16 cellular contexts compared by ENCODE assay signal in genomic region chr10:86753056-86753455, GRCh38. TPM values are rescaled to one million over a fixed set of nuclear protein-coding genes. Genes with fewer than 3 reads are reported as not detected.
DNase-seq lines count a peak whose midpoint lies in the region; ATAC-seq, FAIRE-seq and TF ChIP-seq lines count a peak whose summit lies in the region.
"Had no signal": no experiment of that assay in that cellular context is flagged by ENCODE, and none has a peak within 500 bp of the region (broad histone marks: within the 10 kb centered on the region; RNA-seq: fewer than 3 reads in every experiment).

No MANE protein-coding gene starts in this region.

- no peaks in the 10 kb centered on the region for H3K9me3 ChIP-seq in SK-N-SH
- no peaks in the 10 kb centered on the region for H3K9me3 ChIP-seq in HEK293 (ENCODE audit: control insufficient read depth, insufficient read depth, low read depth, low read length)
- no peaks in the 10 kb centered on the region for H3K9me3 ChIP-seq in GM12878 (replicated peaks; ENCODE audit: control insufficient read depth, insufficient read depth, low read length)
- no peaks in the 10 kb centered on the region for H3K9me3 ChIP-seq in gastrocnemius medialis
- H3K9me3 ChIP-seq: left lung, MG63 had no signal

- no TSS peak for BruUV-seq in GM12878 (replicated peaks; lab: Mats Ljungman, UMichigan)

- H3K79me2 ChIP-seq in SK-N-SH (ENCODE audit: insufficient read depth) (peaks cover 67% of the 10 kb centered on the region), GM12878 (ENCODE audit: control insufficient read depth, insufficient read depth, low read length) (peaks cover 19% of the 10 kb centered on the region)

- SMC1A ChIA-PET in GM12878 (lab: Charles Lee; ENCODE audit: uncharacterized antibody, unreplicated experiment), result interaction anchor here (0.8 to 2.5 kb wide), 9 partner anchors 9 to 152 kb away, joined by 3 to 6 read pairs (median 4); no protein-coding TSS in a partner anchor

- H4K20me1 ChIP-seq in SK-N-SH (ENCODE audit: insufficient read depth) (peaks cover 3% of the 10 kb centered on the region; the same call in 1 of the 2 replicates), GM12878 (ENCODE audit: control insufficient read depth, insufficient read depth) (no peaks in the 10 kb centered on the region)

- WGBS in SK-N-SH (ENCODE audit: low lambda C conversion rate), result 91% methylated on average over 2 of the region's 2 CpGs
- 57% methylated on average over 2 of the region's 2 CpGs for WGBS in GM12878 (ENCODE audit: insufficient coverage, insufficient replicate concordance, low lambda C conversion rate, missing lambda C conversion rate)

- in situ Hi-C loops in GM12878 (cut with MboI) (no loop called here), gastrocnemius medialis (cut with MboI; ENCODE audit: low sequenced_read_pairs in 4 of 4) (no loop called here)

- POLR2A ChIA-PET in SK-N-SH (lab: Yijun Ruan, JAX), result no interaction called here
- POLR2A ChIA-PET in HEK293 (lab: Yijun Ruan, JAX), result interaction anchor here (0.6 kb wide), 1 partner anchor 32 kb away, joined by 3 read pairs; no protein-coding TSS in a partner anchor
- POLR2A ChIA-PET in GM12878 (lab: Charles Lee), result interaction anchor here (0.6 to 1.2 kb wide), 4 partner anchors 17 to 83 kb away, joined by 3 to 6 read pairs (median 4); no protein-coding TSS in a partner anchor

- no peak for TF ChIP-seq CTCF in SK-N-SH (IDR thresholded peaks at IDR 0.05)
- no peak for TF ChIP-seq CTCF in HEK293 (tag by site-specific recombination; IDR thresholded peaks at IDR 0.05)
- TF ChIP-seq CTCF in GM12878 (IDR thresholded peaks at IDR 0.05 in 2 of 3, conservative IDR thresholded peaks at IDR 0.05 in 1 of 3; ENCODE audit: control insufficient read depth in 2 of 3, extremely low read depth in 1 of 3, insufficient read depth in 1 of 3, low read depth in 3 of 3, low read length in 3 of 3), result no peak
- no peak for TF ChIP-seq CTCF in gastrocnemius medialis (IDR thresholded peaks at IDR 0.05 in 4 of 5, conservative IDR thresholded peaks at IDR 0.05 in 1 of 5)

- CTCF ChIA-PET in SK-N-SH (lab: Yijun Ruan, JAX), result interaction anchor here (0.6 to 0.9 kb wide), 3 partner anchors 32 to 353 kb away, joined by 3 to 4 read pairs (median 3); no protein-coding TSS in a partner anchor
- CTCF ChIA-PET in HEK293 (lab: Yijun Ruan, JAX), result interaction anchor here (0.6 to 1.9 kb wide), 4 partner anchors 65 to 160 kb away, joined by 3 to 5 read pairs (median 4); no protein-coding TSS in a partner anchor
- CTCF ChIA-PET in GM12878 (lab: Yijun Ruan, JAX), result interaction anchor here (0.6 to 1.4 kb wide), 5 partner anchors 11 to 147 kb away, joined by 3 to 6 read pairs (median 3); no protein-coding TSS in a partner anchor

- peak; percentile 88 for FAIRE-seq in GM12878 (lab: Jason Lieb, UNC)

- DNase-seq in SK-N-SH (no peak), GM12878 (ENCODE audit: low read depth, low spot score) (no peak), gastrocnemius medialis (no peak), HK-2 (ENCODE audit: unreplicated experiment) (no peak)
- DNase-seq in activated CD4-positive, alpha-beta T cell treated with anti-CD3 and anti-CD28 coated beads for 4 hours, result no peak
- DNase-seq: CD4-positive, alpha-beta memory T cell; EL; erythroblast; hippocampal formation; MG63; stimulated activated naive CD4-positive, alpha-beta T cell treated with Interleukin-2 at 50 U/mL for 16 hours had no signal

- H3K36me3 ChIP-seq in SK-N-SH (replicated peaks in 1 of 2; ENCODE audit: control insufficient read depth in 1 of 2, insufficient read depth in 2 of 2, low read length in 1 of 2) (peaks cover 0 to 10% of the 10 kb centered on the region in 2 experiments), HEK293 (ENCODE audit: control insufficient read depth in 2 of 2, insufficient read depth in 1 of 2, low read length in 2 of 2) (peaks cover 0 to 4% of the 10 kb centered on the region in 2 experiments; a peak in 1 of 3 replicates), GM12878 (ENCODE audit: control insufficient read depth in 2 of 2, insufficient read depth in 2 of 2, low read length in 1 of 2) (no peaks in the 10 kb centered on the region), gastrocnemius medialis (no peaks in the 10 kb centered on the region)
- H3K36me3 ChIP-seq: left lung had no signal

- TF ChIP-seq POLR2A in GM12878 (IDR thresholded peaks at IDR 0.05; ENCODE audit: low read depth, low read length), result no peak
- no peak for TF ChIP-seq POLR2A in gastrocnemius medialis (IDR thresholded peaks at IDR 0.05)

- ATAC-seq in SK-N-SH treated with all-trans-retinoic acid at 6 μM for 48 hours, result no peak
- ATAC-seq in GM12878, result peak; percentile 28
- ATAC-seq in gastrocnemius medialis, result no peak
- no peak for ATAC-seq in HG03095 (IDR thresholded peaks at IDR 0.05; ENCODE audit: unreplicated experiment)
- ATAC-seq: left lung had no signal

- H2AFZ ChIP-seq in SK-N-SH (ENCODE audit: low read depth) (no peak overlapping the region), GM12878 (ENCODE audit: control insufficient read depth, low read depth, low read length) (no peak overlapping the region)

- intact Hi-C loops in GM12878 (cut with micrococcal nuclease; ENCODE audit: unreplicated experiment), result no loop called here
- intact Hi-C loops in gastrocnemius medialis (cut with DNase I; ENCODE audit: low total_unique reads), result no loop called here

- H3K9me2 ChIP-seq in SK-N-SH, result no peaks in the 10 kb centered on the region

- peaks cover 22% of the 10 kb centered on the region for H3F3A ChIP-seq in SK-N-SH (replicated peaks; ENCODE audit: insufficient read depth)

- TF ChIP-seq EP300 in SK-N-SH (IDR thresholded peaks at IDR 0.05; ENCODE audit: borderline replicate concordance in 1 of 2, low read depth in 1 of 2, low read length in 1 of 2) (no peak), GM12878 (IDR thresholded peaks at IDR 0.05; ENCODE audit: borderline replicate concordance in 1 of 2, control insufficient read depth in 1 of 2, low read depth in 2 of 2, low read length in 2 of 2) (no peak)

- H3K27me3 ChIP-seq in SK-N-SH (ENCODE audit: insufficient read depth) (no peaks in the 10 kb centered on the region), GM12878 (replicated peaks in 1 of 2; ENCODE audit: control insufficient read depth in 2 of 2, insufficient read depth in 2 of 2, low read length in 1 of 2) (no peaks in the 10 kb centered on the region), gastrocnemius medialis (no peaks in the 10 kb centered on the region)
- H3K27me3 ChIP-seq: MG63 had no signal

- RAD21 ChIA-PET in GM12878 (lab: Charles Lee; ENCODE audit: unreplicated experiment), result interaction anchor here (1.3 kb wide), 1 partner anchor 147 kb away, joined by 4 read pairs; no protein-coding TSS in a partner anchor

- H3K9ac ChIP-seq in SK-N-SH (no peak overlapping the region), GM12878 (ENCODE audit: control insufficient read depth, insufficient read depth, low read length) (no peak overlapping the region)

- TF ChIP-seq RAD21 in SK-N-SH (IDR thresholded peaks at IDR 0.05; ENCODE audit: low read length) (no peak), GM12878 (IDR thresholded peaks at IDR 0.05; ENCODE audit: insufficient read depth, low read depth, low read length) (no peak)

- H3K4me2 ChIP-seq in SK-N-SH (0 out of 2 replicates have a peak overlapping the region, but pooled peaks have one; percentile 73), GM12878 (ENCODE audit: control insufficient read depth, insufficient read depth) (peak overlapping the region; percentile 51)

- peak overlapping the region in 1 of 2 experiments; percentile 34; a peak in 1 of 4 replicates for H3K27ac ChIP-seq in SK-N-SH (ENCODE audit: low read depth in 2 of 2, low read length in 1 of 2)
- no peak overlapping the region for H3K27ac ChIP-seq in HEK293 (ENCODE audit: extremely low read depth, low read depth, low read length)
- H3K27ac ChIP-seq in GM12878 (ENCODE audit: control insufficient read depth, insufficient read depth), result peak overlapping the region; percentile 42; the same call in 1 of the 2 replicates
- peak overlapping the region; percentile 95 to 99 (median 98) for H3K27ac ChIP-seq in gastrocnemius medialis
- H3K27ac ChIP-seq: left lung had no signal

- peaks cover 12 to 16% of the 10 kb centered on the region in 2 experiments; a peak in 3 of 4 replicates for H3K4me1 ChIP-seq in SK-N-SH (ENCODE audit: control insufficient read depth in 1 of 2, insufficient read depth in 2 of 2, low read depth in 1 of 2, low read length in 1 of 2)
- no peaks in the 10 kb centered on the region for H3K4me1 ChIP-seq in HEK293 (ENCODE audit: control insufficient read depth, insufficient read depth, low read length)
- H3K4me1 ChIP-seq in GM12878 (ENCODE audit: control insufficient read depth, insufficient read depth, low read length), result peaks cover 19% of the 10 kb centered on the region
- peaks cover 33 to 36% of the 10 kb centered on the region in 2 donors for H3K4me1 ChIP-seq in gastrocnemius medialis

- H3K4me3 ChIP-seq in SK-N-SH (ENCODE audit: low read depth in 2 of 2, low read length in 1 of 2) (no peak overlapping the region), HEK293 (ENCODE audit: low read depth, low read length) (no peak overlapping the region), GM12878 (no peak overlapping the region; the same call in 1 of the 2 replicates), gastrocnemius medialis (no peak overlapping the region)
- H3K4me3 ChIP-seq: left lung, MG63, skin epidermis had no signal

TF ChIP-seq in HEK293, 187 proteins besides CTCF, POLR2A, EP300 and RAD21 (continues in another document):
- no peak for TF ChIP-seq ZNF514 (tag by site-specific recombination; IDR thresholded peaks at IDR 0.05)

TF ChIP-seq in GM12878, 131 proteins besides CTCF, POLR2A, EP300 and RAD21 (continues in another document):
- TF ChIP-seq IKZF1 (conservative IDR thresholded peaks at IDR 0.05), result no peak

RNA-seq across cellular contexts. Expression of gene BMPR1A, which starts 3.4 kb away (rescaled TPM):
- 12.7 and 20.1 TPM in 2 replicates for polyA plus RNA-seq in SK-N-SH (2012; rRNA removed)
- 19.2 and 19.7 TPM in 2 replicates for polyA plus RNA-seq in SK-N-SH (2012; cell fraction: cytosol; rRNA removed)
- 5.9 and 13.3 TPM in 2 replicates for polyA plus RNA-seq in SK-N-SH (2012; cell fraction: nucleus; rRNA removed)
- total RNA-seq in GM12878 (2013; cell fraction: nucleolus; rRNA removed), result 60.5 and 62.3 TPM in 2 replicates
- total RNA-seq in GM12878 (2014; rRNA removed), result 17.0 and 23.3 TPM in 2 replicates
- total RNA-seq in GM12878 (2014; rRNA removed; fragmentation: Illumina TruSeq; extraction: Trizol), result 18.8 and 19.2 TPM in 2 replicates
- 22.7 and 23.6 TPM in 2 replicates for total RNA-seq in GM12878 (2021)
- polyA plus RNA-seq in GM12878 (2011; ENCODE audit: low read depth), result 4.5 TPM
- 19.3 and 25.6 TPM in 2 replicates for polyA plus RNA-seq in GM12878 (2011; rRNA removed)
- 7.9 and 9.1 TPM in 2 replicates for polyA plus RNA-seq in GM12878 (2011; cell fraction: cytosol; rRNA removed)
- polyA plus RNA-seq in GM12878 (2011; cell fraction: nucleus; rRNA removed), result 9.0 and 10.5 TPM in 2 replicates
- polyA plus RNA-seq in GM12878 (2012), result 5.7 and 8.1 TPM in 2 replicates
- polyA plus RNA-seq in GM12878 (2014; fragmentation: Illumina TruSeq; extraction: Trizol), result 16.1 and 16.2 TPM in 2 replicates
- polyA plus RNA-seq in GM12878 (2014; fragmentation: Nextera tagmentation; extraction: Ambion mirVana), result 1 to 10 TPM; 2.3 to 2.4 TPM
- 9.8 and 10.0 TPM in 2 replicates for polyA plus RNA-seq in GM12878 (2014; rRNA removed)
- polyA plus RNA-seq in GM12878 (2016; fragmentation: Nextera tagmentation; extraction: Ambion mirVana), result 1 to 10 TPM; 9.5 to 9.8 TPM
- polyA minus RNA-seq in GM12878 (2011; rRNA and poly(A)+ RNA removed), result 34.9 and 49.1 TPM in 2 replicates
- 11.1 and 16.6 TPM in 2 replicates for polyA minus RNA-seq in GM12878 (2011; cell fraction: cytosol; rRNA and poly(A)+ RNA removed)
- polyA minus RNA-seq in GM12878 (2011; cell fraction: nucleus; rRNA and poly(A)+ RNA removed), result 10.6 and 14.1 TPM in 2 replicates
- 10 to 100 TPM; 16.4 to 22.7 (median 18.0) TPM for total RNA-seq in gastrocnemius medialis
